ENCODE assay signal across 1 cellular context in genomic region chr3:184133840-184134745, GRCh38.
TF ChIP-seq lines count a peak whose summit lies in the region.

No MANE protein-coding gene starts in this region.

TF ChIP-seq in GM12878, 131 proteins besides CTCF, POLR2A, EP300 and RAD21 (continued from another document):
- no peak for TF ChIP-seq E2F8 (IDR thresholded peaks at IDR 0.05; ENCODE audit: low read depth, partially characterized antibody)
- TF ChIP-seq NFIC (IDR thresholded peaks at IDR 0.05; ENCODE audit: low read depth, low read length), result 0 out of 2 replicates have a peak, but pooled peaks have one; percentile 6
- TF ChIP-seq CHD2 (IDR thresholded peaks at IDR 0.05; ENCODE audit: borderline replicate concordance, low read depth, low read length), result 0 out of 2 replicates have a peak, but pooled peaks have one; percentile 62
- peak; percentile 97 for TF ChIP-seq MXI1 (IDR thresholded peaks at IDR 0.05; ENCODE audit: low read depth, low read length)
- peak; percentile 66 for TF ChIP-seq MYC (IDR thresholded peaks at IDR 0.05; ENCODE audit: insufficient read depth, insufficient read length, insufficient replicate concordance, low read length, severe bottlenecking)
- no peak for TF ChIP-seq RB1 (IDR thresholded peaks at IDR 0.05; ENCODE audit: borderline replicate concordance)
- TF ChIP-seq BACH1 (IDR thresholded peaks at IDR 0.05; ENCODE audit: borderline replicate concordance), result no peak
- no peak for TF ChIP-seq USF2 (IDR thresholded peaks at IDR 0.05; ENCODE audit: borderline replicate concordance, low read depth, low read length)
- peak; percentile 23 for TF ChIP-seq SP1 (IDR thresholded peaks at IDR 0.05; ENCODE audit: low read depth, low read length)
- TF ChIP-seq LARP7 (IDR thresholded peaks at IDR 0.05), result no peak
- TF ChIP-seq SUZ12 (IDR thresholded peaks at IDR 0.05; ENCODE audit: unreplicated experiment), result no peak
- TF ChIP-seq NR2C1 (IDR thresholded peaks at IDR 0.05), result no peak; the same call in 1 of the 2 replicates
- no peak for TF ChIP-seq HDAC6 (IDR thresholded peaks at IDR 0.05; ENCODE audit: unreplicated experiment)
- TF ChIP-seq USF1 (IDR thresholded peaks at IDR 0.05; ENCODE audit: borderline replicate concordance, extremely low read length, insufficient read depth, low read depth, low read length), result peak; percentile 36
- no peak for TF ChIP-seq NRF1 (conservative IDR thresholded peaks at IDR 0.05; ENCODE audit: low read depth, low read length)
- no peak for TF ChIP-seq PML (IDR thresholded peaks at IDR 0.05; ENCODE audit: low read length)
- TF ChIP-seq SREBF1 (IDR thresholded peaks at IDR 0.05; ENCODE audit: low read length), result no peak
- TF ChIP-seq SKIL (IDR thresholded peaks at IDR 0.05; ENCODE audit: low read depth, poor library complexity, severe bottlenecking), result no peak
- no peak for TF ChIP-seq DPF2 (IDR thresholded peaks at IDR 0.05)
- TF ChIP-seq ZNF217 (IDR thresholded peaks at IDR 0.05), result no peak
- TF ChIP-seq RBBP5 (conservative IDR thresholded peaks at IDR 0.05), result no peak
- TF ChIP-seq NR2C2 (IDR thresholded peaks at IDR 0.05; ENCODE audit: borderline replicate concordance, control insufficient read depth, insufficient read length, low read depth), result no peak
- TF ChIP-seq FOXK2 (IDR thresholded peaks at IDR 0.05), result no peak
- TF ChIP-seq ZNF274 (IDR thresholded peaks at IDR 0.05; ENCODE audit: insufficient read depth, insufficient read length), result no peak
- peak; percentile 11 for TF ChIP-seq MEF2B (IDR thresholded peaks at IDR 0.05; ENCODE audit: partially characterized antibody, poor library complexity, severe bottlenecking)
- no peak for TF ChIP-seq TCF7 (IDR thresholded peaks at IDR 0.05; ENCODE audit: borderline replicate concordance)
- TF ChIP-seq FOXM1 (IDR thresholded peaks at IDR 0.05; ENCODE audit: low read depth, low read length), result no peak
- no peak for TF ChIP-seq IRF4 (IDR thresholded peaks at IDR 0.05; ENCODE audit: low read depth, low read length)
- TF ChIP-seq SMC3 (IDR thresholded peaks at IDR 0.05; ENCODE audit: borderline replicate concordance, low read length), result no peak
